Comparison of ENCODE assay signal across 24 cellular contexts in the genomic region with DNA sequence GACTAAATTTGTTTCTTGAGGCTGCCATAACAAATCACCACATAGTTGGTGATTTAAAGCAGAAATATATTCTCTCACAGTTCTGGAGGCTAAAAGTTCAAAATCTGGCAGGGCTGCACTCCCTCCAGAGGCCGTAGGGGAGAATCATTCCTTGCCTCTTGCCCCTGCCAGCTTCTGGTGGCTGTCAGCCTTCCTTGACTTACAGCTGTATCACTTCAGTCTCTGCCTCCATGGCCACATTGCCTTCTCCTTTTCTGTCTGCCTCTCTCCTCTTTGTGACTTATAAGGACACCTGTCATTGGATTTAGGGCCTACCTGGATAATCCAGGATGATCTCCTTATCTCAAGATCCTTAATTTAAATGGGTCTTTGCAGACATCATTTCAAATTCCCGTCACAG. TPM values are rescaled to one million over a fixed set of nuclear protein-coding genes. Genes with fewer than 3 reads are reported as not detected.
A peak's percentile ranks its signal among the peaks of the same experiment; 100 is the strongest.
DNase-seq lines count a peak whose midpoint lies in the region; ATAC-seq and TF ChIP-seq lines count a peak whose summit lies in the region.
"Had no signal": no experiment of that assay in that cellular context is flagged by ENCODE, and none has a peak within 500 bp of the region (broad histone marks: within the 10 kb centered on the region; RNA-seq: fewer than 3 reads in every experiment).

No MANE protein-coding gene starts in this region.

- no peaks in the 10 kb centered on the region; the same call in none of the 2 replicates for H3K79me2 ChIP-seq in SK-N-SH (ENCODE audit: insufficient read depth)

- peaks cover 3% of the 10 kb centered on the region for H3F3A ChIP-seq in SK-N-SH (replicated peaks; ENCODE audit: insufficient read depth)

- H3K9ac ChIP-seq in SK-N-SH = no peak overlapping the region

- CTCF ChIA-PET in SK-N-SH (lab: Yijun Ruan, JAX) = interaction anchor here (0.8 to 8.7 kb wide), 11 partner anchors 8 to 328 kb away, joined by 3 to 165 read pairs (median 11); no protein-coding TSS in a partner anchor

- DNase-seq in SK-N-SH = no peak
- no peak for DNase-seq in NK-92 treated with Interleukin-12 subunit alpha and Interleukin-12 subunit beta, amount 100 ng/mL, for 24 hours (lab: John Stamatoyannopoulos, UW)
- no peak for DNase-seq in NCI-H774 (lab: John Stamatoyannopoulos, UW)
- DNase-seq in LoVo (ENCODE audit: low spot score) = no peak
- DNase-seq: activated CD4-positive, alpha-beta memory T cell treated with anti-CD3 and anti-CD28 coated beads, Interleukin-2, amount 10 ng/mL, durations not matched to agents 7 days and 5 days; activated naive CD4-positive, alpha-beta T cell; AML-193; amniotic stem cell; central memory CD4-positive, alpha-beta T cell; EL; erythroblast; gastrocnemius medialis; KG1; NCI-H1105 treated with DMSO at 0.1 percent for 48 hours; NCI-H2107; NCI-H524; OCI-M1; SJCRH30; T-helper 2 cell; transverse colon had no signal

- TF ChIP-seq CTCF in SK-N-SH (IDR thresholded peaks at IDR 0.05) = peak; percentile 14

- WGBS in SK-N-SH (ENCODE audit: low lambda C conversion rate) = 95% methylated on average over 2 of the region's 2 CpGs

- POLR2A ChIA-PET in SK-N-SH (lab: Yijun Ruan, JAX) = no interaction called here

- no peak for TF ChIP-seq EP300 in SK-N-SH (IDR thresholded peaks at IDR 0.05; ENCODE audit: borderline replicate concordance in 1 of 2, low read depth in 1 of 2, low read length in 1 of 2)

- H3K27ac ChIP-seq in SK-N-SH (ENCODE audit: low read depth in 2 of 2, low read length in 1 of 2) = no peak overlapping the region
- H3K27ac ChIP-seq: gastrocnemius medialis, SJCRH30, transverse colon had no signal

- no peak overlapping the region for H3K4me2 ChIP-seq in SK-N-SH

- no peak overlapping the region for H3K4me3 ChIP-seq in SK-N-SH (ENCODE audit: low read depth in 2 of 2, low read length in 1 of 2)
- H3K4me3 ChIP-seq: gastrocnemius medialis, SJCRH30, transverse colon had no signal

- peaks cover 83% of the 10 kb centered on the region for H4K20me1 ChIP-seq in SK-N-SH (ENCODE audit: insufficient read depth)

- peak; percentile 48; the same call in 1 of the 2 replicates for TF ChIP-seq RAD21 in SK-N-SH (IDR thresholded peaks at IDR 0.05; ENCODE audit: low read length)

- H3K36me3 ChIP-seq in SK-N-SH (replicated peaks in 1 of 2; ENCODE audit: control insufficient read depth in 1 of 2, insufficient read depth in 2 of 2, low read length in 1 of 2) = peaks cover 0 to 1% of the 10 kb centered on the region in 2 experiments
- H3K36me3 ChIP-seq: gastrocnemius medialis, SJCRH30, transverse colon had no signal

- no peaks in the 10 kb centered on the region for H3K27me3 ChIP-seq in SK-N-SH (ENCODE audit: insufficient read depth)
- H3K27me3 ChIP-seq: gastrocnemius medialis, SJCRH30 had no signal

- no peaks in the 10 kb centered on the region for H3K9me3 ChIP-seq in SK-N-SH
- H3K9me3 ChIP-seq: gastrocnemius medialis, SJCRH30, transverse colon had no signal

- H2AFZ ChIP-seq in SK-N-SH (ENCODE audit: low read depth) = no peak overlapping the region

- peak; percentile 9 for ATAC-seq in GM18907 (IDR thresholded peaks at IDR 0.05; ENCODE audit: unreplicated experiment)
- ATAC-seq in HG02885 (IDR thresholded peaks at IDR 0.05; ENCODE audit: poor library complexity, unreplicated experiment) = peak; percentile 1
- no peak for ATAC-seq in HG03095 (IDR thresholded peaks at IDR 0.05; ENCODE audit: unreplicated experiment)
- ATAC-seq: gastrocnemius medialis; natural killer cell treated with Interleukin-12 subunit alpha and Interleukin-12 subunit beta and Interleukin-15 and Interleukin-18, amount 100 ng/mL, for 72 hours had no signal

- H3K4me1 ChIP-seq in SK-N-SH (ENCODE audit: control insufficient read depth in 1 of 2, insufficient read depth in 2 of 2, low read depth in 1 of 2, low read length in 1 of 2) = peaks cover 7 to 11% of the 10 kb centered on the region in 2 experiments; a peak in 2 of 4 replicates

- H3K9me2 ChIP-seq in SK-N-SH = no peaks in the 10 kb centered on the region

TF ChIP-seq in SK-N-SH, 30 proteins besides CTCF, POLR2A, EP300 and RAD21:
- no peak for TF ChIP-seq ZBTB33 (IDR thresholded peaks at IDR 0.05; ENCODE audit: borderline replicate concordance, low read depth)
- TF ChIP-seq, protein P1, sequence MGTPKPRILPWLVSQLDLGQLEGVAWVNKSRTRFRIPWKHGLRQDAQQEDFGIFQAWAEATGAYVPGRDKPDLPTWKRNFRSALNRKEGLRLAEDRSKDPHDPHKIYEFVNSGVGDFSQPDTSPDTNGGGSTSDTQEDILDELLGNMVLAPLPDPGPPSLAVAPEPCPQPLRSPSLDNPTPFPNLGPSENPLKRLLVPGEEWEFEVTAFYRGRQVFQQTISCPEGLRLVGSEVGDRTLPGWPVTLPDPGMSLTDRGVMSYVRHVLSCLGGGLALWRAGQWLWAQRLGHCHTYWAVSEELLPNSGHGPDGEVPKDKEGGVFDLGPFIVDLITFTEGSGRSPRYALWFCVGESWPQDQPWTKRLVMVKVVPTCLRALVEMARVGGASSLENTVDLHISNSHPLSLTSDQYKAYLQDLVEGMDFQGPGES (IDR thresholded peaks at IDR 0.05; ENCODE audit: low read depth, low read length) = no peak
- TF ChIP-seq POLR2AphosphoS5 (IDR thresholded peaks at IDR 0.05; ENCODE audit: low read depth, low read length) = no peak
- TF ChIP-seq, protein P2, sequence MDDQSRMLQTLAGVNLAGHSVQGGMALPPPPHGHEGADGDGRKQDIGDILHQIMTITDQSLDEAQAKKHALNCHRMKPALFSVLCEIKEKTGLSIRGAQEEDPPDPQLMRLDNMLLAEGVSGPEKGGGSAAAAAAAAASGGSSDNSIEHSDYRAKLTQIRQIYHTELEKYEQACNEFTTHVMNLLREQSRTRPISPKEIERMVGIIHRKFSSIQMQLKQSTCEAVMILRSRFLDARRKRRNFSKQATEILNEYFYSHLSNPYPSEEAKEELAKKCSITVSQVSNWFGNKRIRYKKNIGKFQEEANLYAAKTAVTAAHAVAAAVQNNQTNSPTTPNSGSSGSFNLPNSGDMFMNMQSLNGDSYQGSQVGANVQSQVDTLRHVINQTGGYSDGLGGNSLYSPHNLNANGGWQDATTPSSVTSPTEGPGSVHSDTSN (IDR thresholded peaks at IDR 0.05) = no peak
- TF ChIP-seq FOSL2 (IDR thresholded peaks at IDR 0.05; ENCODE audit: borderline replicate concordance, low read depth) = no peak
- no peak for TF ChIP-seq FOXM1 (IDR thresholded peaks at IDR 0.05; ENCODE audit: low read depth)
- TF ChIP-seq, protein P3, sequence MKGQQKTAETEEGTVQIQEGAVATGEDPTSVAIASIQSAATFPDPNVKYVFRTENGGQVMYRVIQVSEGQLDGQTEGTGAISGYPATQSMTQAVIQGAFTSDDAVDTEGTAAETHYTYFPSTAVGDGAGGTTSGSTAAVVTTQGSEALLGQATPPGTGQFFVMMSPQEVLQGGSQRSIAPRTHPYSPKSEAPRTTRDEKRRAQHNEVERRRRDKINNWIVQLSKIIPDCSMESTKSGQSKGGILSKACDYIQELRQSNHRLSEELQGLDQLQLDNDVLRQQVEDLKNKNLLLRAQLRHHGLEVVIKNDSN (IDR thresholded peaks at IDR 0.05; ENCODE audit: borderline replicate concordance, low read depth) = no peak
- no peak for TF ChIP-seq RXRA (IDR thresholded peaks at IDR 0.05; ENCODE audit: borderline replicate concordance, low read depth)
- TF ChIP-seq MXI1 (IDR thresholded peaks at IDR 0.05; ENCODE audit: low read depth, low read length) = no peak
- no peak for TF ChIP-seq TEAD4 (IDR thresholded peaks at IDR 0.05; ENCODE audit: borderline replicate concordance, insufficient read depth)

RNA-seq across cellular contexts. Expression of gene LRRC4, which starts 5.8 kb away (rescaled TPM):
- polyA plus RNA-seq in SK-N-SH (2012; rRNA removed) = 0.44 and 0.58 TPM in 2 replicates
- 0.30 and 0.41 TPM in 2 replicates for polyA plus RNA-seq in SK-N-SH (2012; cell fraction: cytosol; rRNA removed)
- 0.46 and 0.74 TPM in 2 replicates for polyA plus RNA-seq in SK-N-SH (2012; cell fraction: nucleus; rRNA removed)
